13 cellular contexts compared by ENCODE assay signal in genomic region chr2:229269986-229270385, GRCh38. TPM values are rescaled to one million over a fixed set of nuclear protein-coding genes. Genes with fewer than 3 reads are reported as not detected.
DNase-seq lines count a peak whose midpoint lies in the region; ATAC-seq and TF ChIP-seq lines count a peak whose summit lies in the region.
"Had no signal": no experiment of that assay in that cellular context is flagged by ENCODE, and none has a peak within 500 bp of the region (broad histone marks: within the 10 kb centered on the region; RNA-seq: fewer than 3 reads in every experiment).

No MANE protein-coding gene starts in this region.

- TF ChIP-seq POLR2A in esophagus squamous epithelium (IDR thresholded peaks at IDR 0.05) = no peak

- H3K4me1 ChIP-seq in esophagus squamous epithelium (peaks cover 0 to 50% (median 14%) of the 10 kb centered on the region in 3 donors), thoracic aorta (ENCODE audit: control insufficient read depth in 1 of 2, low read depth in 2 of 2) (peaks cover 10 to 41% of the 10 kb centered on the region in 2 donors)

- peaks cover 0 to 38% (median 0%) of the 10 kb centered on the region in 4 donors for H3K27me3 ChIP-seq in esophagus squamous epithelium
- no peaks in the 10 kb centered on the region for H3K27me3 ChIP-seq in thoracic aorta (replicated peaks; ENCODE audit: insufficient read depth)

- no peak for TF ChIP-seq CTCF in RWPE1 (conservative IDR thresholded peaks at IDR 0.05; ENCODE audit: low read depth)
- TF ChIP-seq CTCF in esophagus squamous epithelium (IDR thresholded peaks at IDR 0.05) = no peak
- TF ChIP-seq CTCF in thoracic aorta (IDR thresholded peaks at IDR 0.05) = no peak

- peak overlapping the region; percentile 49 to 81 (median 57) for H3K4me3 ChIP-seq in esophagus squamous epithelium
- H3K4me3 ChIP-seq in thoracic aorta = peak overlapping the region; percentile 94

- ATAC-seq in thoracic aorta (ENCODE audit: insufficient number of reproducible peaks, low FRiP score, low read depth) = no peak
- no peak for ATAC-seq in GM19023 (IDR thresholded peaks at IDR 0.05; ENCODE audit: unreplicated experiment)
- ATAC-seq: activated CD8-positive, alpha-beta memory T cell treated with anti-CD3 and anti-CD28 coated beads, Interleukin-2, amount 10 ng/mL, durations not matched to agents 7 days and 5 days had no signal

- no peak for DNase-seq in RWPE1 (ENCODE audit: low spot score)
- DNase-seq in esophagus squamous epithelium (lab: John Stamatoyannopoulos, UW) = no peak
- DNase-seq in myocyte (ENCODE audit: low read depth) = peak; percentile 15
- DNase-seq in thoracic aorta (ENCODE audit: low spot score) = no peak
- DNase-seq in ACHN = no peak
- DNase-seq in stimulated activated CD4-positive, alpha-beta T cell treated with anti-CD3 and anti-CD28 coated beads, Interleukin-15, amount 100 ng/mL, for 24 hours = no peak
- no peak for DNase-seq in NCI-H2081 treated with DMSO at 0.1 percent for 48 hours (lab: John Stamatoyannopoulos, UW)
- DNase-seq: activated CD8-positive, alpha-beta memory T cell treated with anti-CD3 and anti-CD28 coated beads, Interleukin-2, amount 10 ng/mL, durations not matched to agents 7 days and 5 days; DMS153; NCI-H1694; stimulated activated CD4-positive, alpha-beta T cell treated with anti-CD3 and anti-CD28 coated beads, Interleukin-2, amount 100 ng/mL, for 24 hours; T-helper 9 cell had no signal

- 19 to 46% methylated on average over 4 to 6 of the region's 6 CpGs for WGBS in esophagus squamous epithelium, 2 donors

- CTCF ChIA-PET in RWPE1 (lab: Yijun Ruan, JAX) = interaction anchor here (0.6 kb wide), 3 partner anchors 18 to 335 kb away, joined by 3 to 4 read pairs (median 3); no protein-coding TSS in a partner anchor

- no peaks in the 10 kb centered on the region for H3K9me3 ChIP-seq in esophagus squamous epithelium
- no peaks in the 10 kb centered on the region for H3K9me3 ChIP-seq in thoracic aorta

- H3K27ac ChIP-seq in RWPE1 = peak overlapping the region; percentile 48
- H3K27ac ChIP-seq in esophagus squamous epithelium = peak overlapping the region; percentile 4 to 85 (median 66)
- peak overlapping the region; percentile 89 to 90 for H3K27ac ChIP-seq in thoracic aorta

- in situ Hi-C loops in ACHN (cut with HindIII; ENCODE audit: low pct_ligation_motif_present, low pct_unique_long_range_greater_than_20kb, low sequenced_read_pairs) = no loop called here

- intact Hi-C loops in esophagus squamous epithelium (cut with DNase I) = no loop called here

- POLR2A ChIA-PET in RWPE1 (lab: Yijun Ruan, JAX; ENCODE audit: low non-redundant PET) = no interaction called here

- H3K36me3 ChIP-seq in esophagus squamous epithelium (no peaks in the 10 kb centered on the region), thoracic aorta (no peaks in the 10 kb centered on the region)

RNA-seq across cellular contexts. Expression of gene PID1, which starts 1.1 kb away (rescaled TPM):
- total RNA-seq in esophagus squamous epithelium (10 to 100 TPM in 2 of 4 donors, 1 to 10 TPM in 2; 1.0 to 33.0 (median 8.4) TPM), myocyte (8.5 and 9.0 TPM in 2 replicates), thoracic aorta (100 to 1,000 TPM in 1 of 2 donors, 10 to 100 TPM in 1; 66.2 to 109 TPM)
- polyA plus RNA-seq in myocyte (2012) = 30.6 TPM
- total RNA-seq: activated CD8-positive, alpha-beta memory T cell treated with anti-CD3 and anti-CD28 coated beads, Interleukin-2, amount 10 ng/mL, durations not matched to agents 7 days and 5 days had no signal
